29 cellular contexts compared by ENCODE assay signal in genomic region chr13:99782669-99783068, GRCh38.
"Had no signal": no experiment of that assay in that cellular context is flagged by ENCODE, and none has a peak within 500 bp of the region (broad histone marks: within the 10 kb centered on the region; RNA-seq: fewer than 3 reads in every experiment).

No MANE protein-coding gene starts in this region.

- H3K4me3 ChIP-seq: colonic mucosa, coronary artery, dorsolateral prefrontal cortex, esophagus muscularis mucosa, esophagus squamous epithelium, gastrocnemius medialis, gastroesophageal sphincter, heart left ventricle, heart right ventricle, hepatocyte had no signal

- H3K36me3 ChIP-seq: colonic mucosa, esophagus muscularis mucosa, esophagus squamous epithelium, gastrocnemius medialis, heart left ventricle, heart right ventricle had no signal

- DNase-seq: cortex of kidney; dermis blood vessel endothelial cell; dorsolateral prefrontal cortex; effector CD4-positive, alpha-beta T cell; effector CD8-positive, alpha-beta T cell; effector memory CD4-positive, alpha-beta T cell; effector memory CD8-positive, alpha-beta T cell; endodermal cell; erythroblast; esophagus squamous epithelium; foreskin fibroblast; foreskin keratinocyte; foreskin melanocyte; gastrocnemius medialis; glutamatergic neuron; head of caudate nucleus; heart left ventricle; heart right ventricle had no signal

- H3K27me3 ChIP-seq: colonic mucosa, dorsolateral prefrontal cortex, esophagus muscularis mucosa, esophagus squamous epithelium, foreskin keratinocyte, gastrocnemius medialis, gastroesophageal sphincter, heart left ventricle, heart right ventricle, hepatocyte had no signal

- H3K4me1 ChIP-seq: colonic mucosa, esophagus muscularis mucosa, esophagus squamous epithelium, foreskin keratinocyte, gastrocnemius medialis, gastroesophageal sphincter, heart left ventricle, heart right ventricle had no signal

- FAIRE-seq: colon, endometrium, endothelial cell of umbilical vein, frontal cortex had no signal

- H2AFZ ChIP-seq: hepatocyte had no signal

- H3K79me2 ChIP-seq: hepatocyte had no signal

- H3K9me3 ChIP-seq: colonic mucosa, gastrocnemius medialis had no signal

- H3K27ac ChIP-seq: colonic mucosa, coronary artery, dorsolateral prefrontal cortex, epithelial cell of prostate, esophagus muscularis mucosa, esophagus squamous epithelium, foreskin keratinocyte, gastrocnemius medialis, gastroesophageal sphincter, heart left ventricle, heart right ventricle, hepatocyte had no signal

- ATAC-seq: effector memory CD8-positive, alpha-beta T cell; esophagus mucosa; foreskin keratinocyte; gastrocnemius medialis; gastroesophageal sphincter; heart left ventricle; heart right ventricle had no signal

- H3K4me2 ChIP-seq: hepatocyte had no signal
